15 cellular contexts compared by ENCODE assay signal in genomic region chr21:36707763-36708511, GRCh38. TPM values are rescaled to one million over a fixed set of nuclear protein-coding genes. Genes with fewer than 3 reads are reported as not detected.
DNase-seq lines count a peak whose midpoint lies in the region; ATAC-seq and TF ChIP-seq lines count a peak whose summit lies in the region.
"Had no signal": no experiment of that assay in that cellular context is flagged by ENCODE, and none has a peak within 500 bp of the region (broad histone marks: within the 10 kb centered on the region; RNA-seq: fewer than 3 reads in every experiment).

No MANE protein-coding gene starts in this region.

- peaks cover 73% of the 10 kb centered on the region for H3K27me3 Mint-ChIP-seq in CD8-positive, alpha-beta T cell (ENCODE audit: low read depth)
- peaks cover 88% of the 10 kb centered on the region for H3K27me3 Mint-ChIP-seq in progenitor cell of endocrine pancreas

- H3K9ac ChIP-seq in HUES64 (ENCODE audit: low read depth, low read length), result no peak overlapping the region
- H3K9ac ChIP-seq: GM23248 had no signal

- no peak for DNase-seq in CD8-positive, alpha-beta T cell
- DNase-seq in progenitor cell of endocrine pancreas (ENCODE audit: low spot score, unreplicated experiment) (no peak), T-helper 1 cell (no peak), NCI-H1930 (lab: John Stamatoyannopoulos, UW) (no peak), HPDE6-E6E7 (ENCODE audit: extremely low spot score) (no peak)
- DNase-seq in stimulated activated CD4-positive, alpha-beta T cell treated with anti-CD3 and anti-CD28 coated beads, Interleukin-4, amount 100 ng/mL, for 24 hours, result no peak
- DNase-seq: activated CD8-positive, alpha-beta memory T cell treated with anti-CD3 and anti-CD28 coated beads, Interleukin-2, amount 50 U/mL, for 4 hours; KBM-7; NCI-H2081 treated with DMSO at 0.1 percent for 48 hours; uterus had no signal

- 3% methylated on average over 65 of the region's 65 CpGs for WGBS in HUES64
- WGBS in esophagus, 2 donors, result 4 to 5% methylated on average over 64 to 65 of the region's 65 CpGs

- H3K4me1 Mint-ChIP-seq in CD8-positive, alpha-beta T cell (ENCODE audit: low read depth), result peaks cover 44% of the 10 kb centered on the region
- H3K4me1 Mint-ChIP-seq in progenitor cell of endocrine pancreas (ENCODE audit: low read depth), result peaks cover 12% of the 10 kb centered on the region

- no peaks in the 10 kb centered on the region for H3K9me3 ChIP-seq in CD8-positive, alpha-beta T cell (ENCODE audit: low read length)
- H3K9me3 ChIP-seq in HUES64 (ENCODE audit: insufficient read depth, low read depth, low read length) (no peaks in the 10 kb centered on the region), esophagus (ENCODE audit: control insufficient read depth in 2 of 2, insufficient read depth in 1 of 2, low read depth in 1 of 2, low read length in 1 of 2) (peaks cover 0 to 2% of the 10 kb centered on the region in 2 donors)
- H3K9me3 ChIP-seq: pancreas, uterus had no signal

- H3K36me3 Mint-ChIP-seq in CD8-positive, alpha-beta T cell, result no peaks in the 10 kb centered on the region
- H3K36me3 Mint-ChIP-seq in progenitor cell of endocrine pancreas (ENCODE audit: insufficient read depth), result no peaks in the 10 kb centered on the region

- intact Hi-C loops in CD8-positive, alpha-beta T cell (cut with DNase I, micrococcal nuclease), result loop anchor here in 1 of 2 experiments (10.0 kb wide), 1 partner anchor 123 kb away; no protein-coding TSS in a partner anchor

- H3K27ac Mint-ChIP-seq in CD8-positive, alpha-beta T cell, result no peak overlapping the region
- no peak overlapping the region for H3K27ac Mint-ChIP-seq in progenitor cell of endocrine pancreas

- CTCF ChIA-PET in CD8-positive, alpha-beta T cell (lab: Charles Lee), result no interaction called here

- H3K27ac ChIP-seq in CD8-positive, alpha-beta T cell (ENCODE audit: low read depth, low read length), result no peak overlapping the region
- H3K27ac ChIP-seq in HUES64 (ENCODE audit: low read depth, low read length) (no peak overlapping the region), esophagus (ENCODE audit: low read depth in 2 of 2, low read length in 1 of 2) (peak overlapping the region; percentile 79 to 90)
- H3K27ac ChIP-seq: GM23248, pancreas, uterus had no signal

- peak overlapping the region; percentile 55 for H3K4me3 Mint-ChIP-seq in CD8-positive, alpha-beta T cell
- H3K4me3 Mint-ChIP-seq in progenitor cell of endocrine pancreas (ENCODE audit: low read depth), result peak overlapping the region; percentile 33

- H3K36me3 ChIP-seq in CD8-positive, alpha-beta T cell (ENCODE audit: insufficient read depth, low read length), result no peaks in the 10 kb centered on the region
- H3K36me3 ChIP-seq in HUES64 (ENCODE audit: insufficient read depth, low read length) (no peaks in the 10 kb centered on the region), esophagus (ENCODE audit: control insufficient read depth in 2 of 2, insufficient read depth in 2 of 2, low read length in 1 of 2) (no peaks in the 10 kb centered on the region)
- H3K36me3 ChIP-seq: pancreas, uterus had no signal

- POLR2A ChIA-PET in CD8-positive, alpha-beta T cell (lab: Charles Lee), result no interaction called here

- no peaks in the 10 kb centered on the region for H3K9me3 Mint-ChIP-seq in CD8-positive, alpha-beta T cell
- no peaks in the 10 kb centered on the region for H3K9me3 Mint-ChIP-seq in progenitor cell of endocrine pancreas (ENCODE audit: low read depth)

- peaks cover 43% of the 10 kb centered on the region for H3K27me3 ChIP-seq in CD8-positive, alpha-beta T cell (ENCODE audit: insufficient read depth, low read length)
- peaks cover 100% of the 10 kb centered on the region for H3K27me3 ChIP-seq in HUES64 (ENCODE audit: insufficient read depth, low read length)
- no peaks in the 10 kb centered on the region for H3K27me3 ChIP-seq in esophagus (ENCODE audit: control insufficient read depth in 1 of 2, insufficient read depth in 2 of 2, low read length in 2 of 2)

- ATAC-seq in CD8-positive, alpha-beta T cell, result no peak

- no peak for TF ChIP-seq CTCF in CD8-positive, alpha-beta T cell (IDR thresholded peaks at IDR 0.05)
- no peak for TF ChIP-seq CTCF in progenitor cell of endocrine pancreas (IDR thresholded peaks at IDR 0.05; ENCODE audit: unreplicated experiment)

- H3K4me1 ChIP-seq in CD8-positive, alpha-beta T cell (ENCODE audit: insufficient read depth, low read length), result peaks cover 53% of the 10 kb centered on the region
- H3K4me1 ChIP-seq in HUES64 (ENCODE audit: insufficient read depth, low read length), result peaks cover 40% of the 10 kb centered on the region
- peaks cover 0 to 5% of the 10 kb centered on the region in 2 donors for H3K4me1 ChIP-seq in esophagus (ENCODE audit: control insufficient read depth in 2 of 2, insufficient read depth in 2 of 2, low read length in 1 of 2)

- no peak overlapping the region for H3K4me3 ChIP-seq in CD8-positive, alpha-beta T cell (ENCODE audit: low read depth, low read length)
- H3K4me3 ChIP-seq in HUES64 (ENCODE audit: low read length), result 0 out of 2 replicates have a peak overlapping the region, but pooled peaks have one; percentile 46
- H3K4me3 ChIP-seq in esophagus (ENCODE audit: low read depth in 1 of 2, low read length in 2 of 2), result peak overlapping the region; percentile 40 to 75
- H3K4me3 ChIP-seq: GM23248, uterus had no signal

RNA-seq across cellular contexts. Expression of gene SIM2, which starts 9.0 kb away (rescaled TPM):
- not detected for total RNA-seq in CD8-positive, alpha-beta T cell
- polyA plus RNA-seq in HUES64 (2013, experiment 1 of 2), result 0.10 TPM
- polyA plus RNA-seq in HUES64 (2013, experiment 2 of 2), result not detected
- 10 to 100 TPM; 18.7 to 42.9 TPM for polyA plus RNA-seq in esophagus
- 0.31 and 0.38 TPM in 2 replicates for total RNA-seq in progenitor cell of endocrine pancreas
- total RNA-seq: GM23248; T-helper 2 cell treated with Interferon-gamma antibody and Interleukin-4, amounts not matched to agents 100 ng/mL and 5 ng/mL, for 36 hours had no signal

Comparison
In these comparisons a context has a peak if more than half of its experiments do, and no peak if none do; other contexts are left out.
1. H3K27ac ChIP-seq: peak in esophagus (2 of 2); none in CD8-positive, alpha-beta T cell (single experiment) and HUES64 (single experiment).